ENCODE assay signal across 8 cellular contexts in the genomic region with DNA sequence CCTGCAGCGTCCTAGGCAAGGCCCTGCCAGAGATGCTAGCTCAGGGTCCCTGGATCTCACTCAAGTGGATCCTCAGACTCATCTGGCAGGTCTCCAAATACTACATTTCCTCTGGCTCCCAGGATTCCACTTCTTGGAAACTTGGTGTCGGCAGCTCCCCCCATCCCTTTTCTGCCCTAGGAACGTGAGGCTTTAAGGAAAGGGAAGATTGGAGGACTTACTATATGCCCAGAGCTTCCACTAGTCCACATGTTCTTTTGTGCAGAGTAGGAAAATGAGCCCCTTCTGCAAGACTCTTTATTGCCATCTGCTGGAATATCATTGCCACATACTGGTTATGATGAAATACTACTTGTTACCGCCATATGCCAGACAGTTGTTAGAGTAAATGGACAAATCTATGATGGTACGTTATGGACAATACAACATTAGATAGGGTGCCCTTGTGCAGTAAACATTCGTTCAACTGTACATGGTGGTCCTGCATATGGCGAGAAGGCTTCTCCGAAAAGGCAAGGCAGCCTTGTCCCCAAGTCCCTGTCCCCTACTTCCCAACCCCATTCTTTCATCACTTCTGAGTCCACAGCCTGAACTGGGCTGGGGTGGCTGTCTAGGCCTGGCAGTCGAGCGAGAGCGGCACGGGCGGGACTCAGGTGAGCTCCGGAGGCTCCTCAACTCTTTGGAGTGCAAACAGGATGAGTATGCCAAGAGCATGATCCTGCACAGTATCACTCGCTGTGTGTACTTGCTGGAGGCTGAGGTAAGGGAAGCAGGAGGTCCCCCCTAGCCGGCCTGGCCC. TPM values are rescaled to one million over a fixed set of nuclear protein-coding genes. Genes with fewer than 3 reads are reported as not detected.
DNase-seq lines count a peak whose midpoint lies in the region; ATAC-seq and TF ChIP-seq lines count a peak whose summit lies in the region.

No MANE protein-coding gene starts in this region.

- no peaks in the 10 kb centered on the region for H3K9me2 ChIP-seq in PC-3 (replicated peaks; ENCODE audit: low read length)

- peak; percentile 76 for ATAC-seq in activated CD4-positive, alpha-beta T cell treated with anti-CD3 and anti-CD28 coated beads for 36 hours
- ATAC-seq in PC-3 (peak; percentile 87), thoracic aorta (ENCODE audit: insufficient number of reproducible peaks, low FRiP score, low read depth) (peak; percentile 58), HG03457 (IDR thresholded peaks at IDR 0.05; ENCODE audit: unreplicated experiment) (no peak)

- peak; percentile 90 for TF ChIP-seq CTCF in PC-3 (conservative IDR thresholded peaks at IDR 0.05; ENCODE audit: low read depth, low read length)
- peak; percentile 91 for TF ChIP-seq CTCF in thoracic aorta (IDR thresholded peaks at IDR 0.05)

- no peaks in the 10 kb centered on the region for H3K27me3 ChIP-seq in PC-3 (ENCODE audit: low read length)
- H3K27me3 ChIP-seq in thoracic aorta (replicated peaks; ENCODE audit: insufficient read depth), result no peaks in the 10 kb centered on the region

- BruUV-seq in PC-3 (replicated peaks; lab: Mats Ljungman, UMichigan), result no TSS peak

- intact Hi-C loops in activated CD4-positive, alpha-beta T cell treated with anti-CD3 and anti-CD28 coated beads for 36 hours (cut with DNase I, micrococcal nuclease), result loop anchor here (1.0 to 5.0 kb wide), 5 partner anchors 153 to 440 kb away; partner anchors contain the start of genes DEF6 (in 1 of the 2), PPARD (in 1 of the 2) and RPL10A (in 1 of the 2)
- intact Hi-C loops in PC-3 (cut with micrococcal nuclease), result loop anchor here (1.0 to 2.0 kb wide), 4 partner anchors 49 to 214 kb away; partner anchors contain the start of gene FKBP5

- no peaks in the 10 kb centered on the region for H3K9me3 ChIP-seq in PC-3 (ENCODE audit: low read length)
- H3K9me3 ChIP-seq in thoracic aorta, result no peaks in the 10 kb centered on the region

- no peak overlapping the region for H3K4me2 ChIP-seq in PC-3 (ENCODE audit: low read length)

- no peaks in the 10 kb centered on the region for H3F3A ChIP-seq in PC-3 (ENCODE audit: low read length, unreplicated experiment)

- no peaks in the 10 kb centered on the region for H3K9me3 Mint-ChIP-seq in activated CD4-positive, alpha-beta T cell treated with anti-CD3 and anti-CD28 coated beads for 36 hours (ENCODE audit: low read depth)

- H3K9ac ChIP-seq in PC-3 (ENCODE audit: low read length), result no peak overlapping the region

- H3K4me3 ChIP-seq in PC-3 (ENCODE audit: low read length) (no peak overlapping the region), thoracic aorta (no peak overlapping the region)

- CTCF ChIA-PET in activated CD4-positive, alpha-beta T cell treated with anti-CD3 and anti-CD28 coated beads for 36 hours (lab: Charles Lee), result interaction anchor here (0.6 to 7.1 kb wide), 43 partner anchors 20 to 1785 kb away, joined by 3 to 178 read pairs (median 11); partner anchors contain the start of gene PPARD
- CTCF ChIA-PET in PC-3 (lab: Charles Lee), result interaction anchor here (0.8 to 2.5 kb wide), 6 partner anchors 10 to 215 kb away, joined by 4 to 25 read pairs (median 7); no protein-coding TSS in a partner anchor

- no peaks in the 10 kb centered on the region for H3K36me3 Mint-ChIP-seq in activated CD4-positive, alpha-beta T cell treated with anti-CD3 and anti-CD28 coated beads for 36 hours (ENCODE audit: low read depth)

- H3K36me3 ChIP-seq in PC-3 (ENCODE audit: low read depth, low read length) (no peaks in the 10 kb centered on the region), thoracic aorta (no peaks in the 10 kb centered on the region)

- H3K27ac Mint-ChIP-seq in activated CD4-positive, alpha-beta T cell treated with anti-CD3 and anti-CD28 coated beads for 36 hours, result peak overlapping the region; percentile 83

- H2AFZ ChIP-seq in PC-3 (ENCODE audit: low read length), result peak overlapping the region; percentile 51

- no peaks in the 10 kb centered on the region for H3K79me2 ChIP-seq in PC-3 (ENCODE audit: low read length)

- peaks cover 47% of the 10 kb centered on the region for H3K4me1 Mint-ChIP-seq in activated CD4-positive, alpha-beta T cell treated with anti-CD3 and anti-CD28 coated beads for 36 hours

- no peak for DNase-seq in activated CD4-positive, alpha-beta T cell treated with anti-CD3 and anti-CD28 coated beads for 36 hours
- no peak for DNase-seq in activated CD4-positive, alpha-beta T cell treated with anti-CD3 and anti-CD28 coated beads, Interleukin-2, amount 50 U/mL, for 48 hours
- DNase-seq in M059J (ENCODE audit: low read depth) (peak; percentile 81), PC-3 (peak; percentile 87), brain pericyte (ENCODE audit: low read depth, low spot score) (peak; percentile 66), kidney tubule cell (ENCODE audit: low spot score) (peak; percentile 75), thoracic aorta (ENCODE audit: low spot score) (no peak)

- H3K4me1 ChIP-seq in PC-3 (ENCODE audit: insufficient read depth, low read length), result peaks cover 1% of the 10 kb centered on the region
- peaks cover 15 to 37% of the 10 kb centered on the region in 2 donors for H3K4me1 ChIP-seq in thoracic aorta (ENCODE audit: control insufficient read depth in 1 of 2, low read depth in 2 of 2)

- H3K4me3 Mint-ChIP-seq in activated CD4-positive, alpha-beta T cell treated with anti-CD3 and anti-CD28 coated beads for 36 hours, result peak overlapping the region; percentile 56

- POLR2A ChIA-PET in activated CD4-positive, alpha-beta T cell treated with anti-CD3 and anti-CD28 coated beads for 36 hours (lab: Charles Lee), result interaction anchor here (1.1 kb wide), 1 partner anchor 154 kb away, joined by 3 read pairs; no protein-coding TSS in a partner anchor
- POLR2A ChIA-PET in PC-3 (lab: Charles Lee; ENCODE audit: unreplicated experiment), result interaction anchor here (0.6 kb wide), 1 partner anchor 860 kb away, joined by 3 read pairs; no protein-coding TSS in a partner anchor

- no peaks in the 10 kb centered on the region for H4K20me1 ChIP-seq in PC-3 (ENCODE audit: low read length)

- H3K27ac ChIP-seq in PC-3 (ENCODE audit: low read length), result no peak overlapping the region
- no peak overlapping the region for H3K27ac ChIP-seq in thoracic aorta

- no peaks in the 10 kb centered on the region for H3K27me3 Mint-ChIP-seq in activated CD4-positive, alpha-beta T cell treated with anti-CD3 and anti-CD28 coated beads for 36 hours

RNA-seq across cellular contexts. Expression of gene ARMC12, which starts 0.8 kb away (rescaled TPM):
- total RNA-seq in activated CD4-positive, alpha-beta T cell treated with anti-CD3 and anti-CD28 coated beads for 36 hours, result 1 to 10 TPM; 1.3 to 3.0 TPM
- total RNA-seq in M059J (2014; rRNA removed; shearing (Covaris generic)), result 0.22 TPM in 1 of 2 replicates, not detected in the other
- total RNA-seq in PC-3 (2014; rRNA removed), result 0.75 TPM in 1 of 2 replicates, not detected in the other
- not detected for total RNA-seq in thoracic aorta

RNA-seq across cellular contexts. Expression of gene CLPSL2, which starts 38.8 kb away (rescaled TPM):
- total RNA-seq in activated CD4-positive, alpha-beta T cell treated with anti-CD3 and anti-CD28 coated beads for 36 hours, result not detected
- total RNA-seq in M059J (2014; rRNA removed; shearing (Covaris generic)), result not detected in 2 replicates
- total RNA-seq in PC-3 (2014; rRNA removed) (not detected in 2 replicates), thoracic aorta (not detected)

RNA-seq across cellular contexts. Expression of gene CLPSL1, which starts 43.2 kb away (rescaled TPM):
- total RNA-seq in activated CD4-positive, alpha-beta T cell treated with anti-CD3 and anti-CD28 coated beads for 36 hours, result not detected
- total RNA-seq in M059J (2014; rRNA removed; shearing (Covaris generic)), result not detected in 2 replicates
- total RNA-seq in PC-3 (2014; rRNA removed), result not detected in 2 replicates
- total RNA-seq in thoracic aorta, result not detected

RNA-seq across cellular contexts. Expression of gene FKBP5, which starts 48.9 kb away (rescaled TPM):
- 100 to 1,000 TPM; 140 to 141 TPM for total RNA-seq in activated CD4-positive, alpha-beta T cell treated with anti-CD3 and anti-CD28 coated beads for 36 hours
- 10.7 and 14.9 TPM in 2 replicates for total RNA-seq in M059J (2014; rRNA removed; shearing (Covaris generic))
- 11.9 and 12.4 TPM in 2 replicates for total RNA-seq in PC-3 (2014; rRNA removed)
- total RNA-seq in thoracic aorta, result 100 to 1,000 TPM; 156 to 271 TPM

RNA-seq across cellular contexts. Expression of gene CLPS, which starts 59.5 kb away (rescaled TPM):
- total RNA-seq in activated CD4-positive, alpha-beta T cell treated with anti-CD3 and anti-CD28 coated beads for 36 hours, result not detected
- total RNA-seq in M059J (2014; rRNA removed; shearing (Covaris generic)), result not detected in 2 replicates
- total RNA-seq in PC-3 (2014; rRNA removed) (not detected in 2 replicates), thoracic aorta (10 to 100 TPM in 1 of 2 donors, 1 to 10 TPM in 1; 6.4 to 21.3 TPM)

Comparison
In these comparisons a context has a peak if more than half of its experiments do, and no peak if none do; other contexts are left out.
1. DNase-seq: peak in M059J (single experiment), PC-3 (single experiment), brain pericyte (single experiment) and kidney tubule cell (single experiment); none in activated CD4-positive, alpha-beta T cell treated with anti-CD3 and anti-CD28 coated beads for 36 hours (single experiment), activated CD4-positive, alpha-beta T cell treated with anti-CD3 and anti-CD28 coated beads, Interleukin-2, amount 50 U/mL, for 48 hours (0 of 2) and thoracic aorta (single experiment).